ENCODE assay signal across 16 cellular contexts in the genomic region with DNA sequence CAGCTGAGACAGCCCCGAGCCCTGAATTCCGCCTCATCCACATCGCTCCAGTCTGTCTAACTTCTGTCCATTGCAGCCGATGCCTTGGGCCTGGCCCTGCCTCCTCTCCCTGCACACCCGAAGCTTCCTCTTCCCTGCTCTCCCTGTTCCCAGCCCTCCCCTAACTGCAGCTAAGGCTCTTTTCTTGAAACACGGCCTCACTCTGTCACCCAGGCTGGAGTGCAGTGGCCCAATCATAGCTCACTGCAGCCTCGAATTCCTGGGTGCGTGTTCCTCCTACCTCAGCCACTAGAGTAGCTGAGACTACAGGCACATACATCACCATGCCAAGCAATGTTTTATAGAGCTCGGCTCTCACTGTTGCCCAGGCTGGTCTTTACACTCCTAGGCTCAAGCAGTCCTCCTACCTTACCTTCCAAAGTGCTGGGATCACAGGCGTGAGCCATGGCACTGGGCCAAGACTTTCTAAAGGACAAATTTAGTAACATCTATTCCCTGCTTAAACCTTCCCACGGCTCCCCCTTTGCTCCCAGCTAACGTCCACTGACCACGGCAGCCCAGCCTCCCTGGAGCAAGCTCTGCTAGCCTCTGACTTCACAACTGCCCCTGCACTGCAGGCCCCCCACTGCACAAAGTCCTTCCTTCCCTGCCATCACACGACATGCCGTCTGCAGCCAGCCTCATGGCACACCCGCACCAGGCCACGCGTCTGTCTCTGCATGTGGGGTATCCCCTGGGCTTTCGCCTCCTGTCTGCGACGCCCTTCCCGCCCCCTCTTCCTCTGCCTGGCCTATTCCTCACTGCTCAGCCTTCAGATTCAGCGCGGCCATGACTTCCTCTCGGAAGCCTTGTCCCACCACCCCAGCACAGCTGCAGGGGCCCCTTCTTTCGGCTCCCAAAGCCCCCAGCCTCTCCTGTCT. TPM values are rescaled to one million over a fixed set of nuclear protein-coding genes. Genes with fewer than 3 reads are reported as not detected.
A peak's percentile ranks its signal among the peaks of the same experiment; 100 is the strongest.
DNase-seq lines count a peak whose midpoint lies in the region; ATAC-seq and TF ChIP-seq lines count a peak whose summit lies in the region.
"Had no signal": no experiment of that assay in that cellular context is flagged by ENCODE, and none has a peak within 500 bp of the region (broad histone marks: within the 10 kb centered on the region; RNA-seq: fewer than 3 reads in every experiment).

No MANE protein-coding gene starts in this region.

- POLR2A ChIA-PET in OCI-LY7 (lab: Charles Lee) = no interaction called here

- intact Hi-C loops in heart right ventricle (cut with DNase I) (no loop called here), posterior vena cava (cut with DNase I) (loop anchor here in 1 of 2 donors (10.0 kb wide), 1 partner anchor 173 kb away; no protein-coding TSS in a partner anchor), OCI-LY7 (cut with micrococcal nuclease; ENCODE audit: unreplicated experiment) (no loop called here)
- intact Hi-C loops in activated T-helper 2 cell treated with anti-CD3 and anti-CD28 coated beads, Interferon-gamma antibody, Interleukin-2, Interleukin-4, amounts not matched to agents 10 μg/mL and 5 μg/mL and 100 μg/mL, durations not matched to agents 14 hours and 24 hours and 36 hours (cut with micrococcal nuclease) = no loop called here

- H3K4me1 ChIP-seq in RWPE2 (ENCODE audit: insufficient read depth, poor library complexity, severe bottlenecking) = no peaks in the 10 kb centered on the region
- H3K4me1 ChIP-seq in heart right ventricle = peaks cover 10 to 20% (median 18%) of the 10 kb centered on the region in 9 donors
- H3K4me1 ChIP-seq in OCI-LY7 (ENCODE audit: insufficient read depth, low read length, poor library complexity, severe bottlenecking) = peaks cover under 1% of the 10 kb centered on the region

- ATAC-seq in RWPE2 (ENCODE audit: low read depth) (0 out of 3 replicates have a peak, but pooled peaks have one; percentile 18), heart right ventricle (peak in 7 of 8 donors; percentile 38 to 70 (median 49)), GM21423 (IDR thresholded peaks at IDR 0.05; ENCODE audit: unreplicated experiment) (no peak)
- ATAC-seq: stimulated activated naive B cell treated with anti-CD40 and anti-IgM and Interleukin-4, amounts not matched to agents 10 μg/mL and 1 μg/mL and 100 μg/mL, for 72 hours had no signal

- H3K27ac ChIP-seq in RWPE2 (ENCODE audit: poor library complexity, severe bottlenecking) (no peak overlapping the region), heart right ventricle (peak overlapping the region in 3 of 10 donors; percentile 24 to 33 (median 28)), OCI-LY7 (ENCODE audit: low read depth, low read length, poor library complexity, severe bottlenecking) (no peak overlapping the region)

- 34 to 38% methylated on average over 26 of the region's 26 CpGs for WGBS in heart right ventricle, 2 donors

- no peak for TF ChIP-seq CTCF in RWPE2 (IDR thresholded peaks at IDR 0.05; ENCODE audit: poor library complexity, severe bottlenecking)
- TF ChIP-seq CTCF in heart right ventricle (IDR thresholded peaks at IDR 0.05) = no peak
- TF ChIP-seq CTCF in OCI-LY7 (conservative IDR thresholded peaks at IDR 0.05; ENCODE audit: low read length) = no peak

- H3K27me3 ChIP-seq in RWPE2 (ENCODE audit: insufficient read depth, poor library complexity, severe bottlenecking) (no peaks in the 10 kb centered on the region), heart right ventricle (peaks cover 0 to 16% (median 0%) of the 10 kb centered on the region in 7 donors)

- peak; percentile 35 for DNase-seq in EH (ENCODE audit: low read depth)
- no peak for DNase-seq in RWPE2 (ENCODE audit: low spot score)
- DNase-seq in heart right ventricle = no peak
- peak; percentile 61 for DNase-seq in posterior vena cava (ENCODE audit: low spot score)
- DNase-seq in activated T-helper 2 cell treated with anti-CD3 and anti-CD28 coated beads, Interferon-gamma antibody, Interleukin-2, Interleukin-4, amounts not matched to agents 10 μg/mL and 5 μg/mL and 100 μg/mL, durations not matched to agents 14 hours and 24 hours and 36 hours (ENCODE audit: low spot score) = no peak
- DNase-seq in OCI-LY7 (ENCODE audit: low spot score) = no peak
- DNase-seq in activated CD4-positive, alpha-beta T cell treated with anti-CD3 and anti-CD28 coated beads for 4 hours = no peak
- DNase-seq: activated effector memory CD4-positive, alpha-beta T cell treated with anti-CD3 and anti-CD28 coated beads, Interleukin-2, amount 50 U/mL, for 16 hours; mammary epithelial cell; NCI-H2029 treated with DMSO at 0.1 percent for 48 hours; OCI-M1; stimulated activated naive B cell treated with anti-CD40 and anti-IgM and Interleukin-4, amounts not matched to agents 10 μg/mL and 1 μg/mL and 100 μg/mL, for 72 hours had no signal

- no peak overlapping the region for H2AFZ ChIP-seq in OCI-LY7 (ENCODE audit: low read length)

- no peaks in the 10 kb centered on the region for H3K9me3 Mint-ChIP-seq in activated T-helper 2 cell treated with anti-CD3 and anti-CD28 coated beads, Interferon-gamma antibody, Interleukin-2, Interleukin-4, amounts not matched to agents 10 μg/mL and 5 μg/mL and 100 μg/mL, durations not matched to agents 14 hours and 24 hours and 36 hours
- H3K9me3 Mint-ChIP-seq: stimulated activated naive B cell treated with anti-CD40 and anti-IgM and Interleukin-4, amounts not matched to agents 10 μg/mL and 1 μg/mL and 100 μg/mL, for 72 hours; T-helper 1 cell treated with Interleukin-12 subunit alpha and Interleukin-12 subunit beta and Interleukin-4 antibody, amounts not matched to agents 30 μg/mL and 1 μg/mL, for 36 hours had no signal

- no peak overlapping the region for H3K4me3 Mint-ChIP-seq in activated T-helper 2 cell treated with anti-CD3 and anti-CD28 coated beads, Interferon-gamma antibody, Interleukin-2, Interleukin-4, amounts not matched to agents 10 μg/mL and 5 μg/mL and 100 μg/mL, durations not matched to agents 14 hours and 24 hours and 36 hours (ENCODE audit: low read depth)
- H3K4me3 Mint-ChIP-seq: stimulated activated naive B cell treated with anti-CD40 and anti-IgM and Interleukin-4, amounts not matched to agents 10 μg/mL and 1 μg/mL and 100 μg/mL, for 72 hours; T-helper 1 cell treated with Interleukin-12 subunit alpha and Interleukin-12 subunit beta and Interleukin-4 antibody, amounts not matched to agents 30 μg/mL and 1 μg/mL, for 36 hours had no signal

- CTCF ChIA-PET in OCI-LY7 (lab: Charles Lee; ENCODE audit: unreplicated experiment) = no interaction called here

- no peak overlapping the region for H3K27ac Mint-ChIP-seq in activated T-helper 2 cell treated with anti-CD3 and anti-CD28 coated beads, Interferon-gamma antibody, Interleukin-2, Interleukin-4, amounts not matched to agents 10 μg/mL and 5 μg/mL and 100 μg/mL, durations not matched to agents 14 hours and 24 hours and 36 hours
- H3K27ac Mint-ChIP-seq: progenitor cell of endocrine pancreas; stimulated activated naive B cell treated with anti-CD40 and anti-IgM and Interleukin-4, amounts not matched to agents 10 μg/mL and 1 μg/mL and 100 μg/mL, for 72 hours; T-helper 1 cell treated with Interleukin-12 subunit alpha and Interleukin-12 subunit beta and Interleukin-4 antibody, amounts not matched to agents 30 μg/mL and 1 μg/mL, for 36 hours had no signal

- no peaks in the 10 kb centered on the region for H3K36me3 ChIP-seq in RWPE2 (ENCODE audit: low read depth)
- H3K36me3 ChIP-seq in heart right ventricle = no peaks in the 10 kb centered on the region
- H3K36me3 ChIP-seq in OCI-LY7 (ENCODE audit: insufficient read depth, low read length) = no peaks in the 10 kb centered on the region

- H3K4me2 ChIP-seq in OCI-LY7 (ENCODE audit: low read length) = no peak overlapping the region

- H3K9me3 ChIP-seq in RWPE2 (ENCODE audit: severe bottlenecking) (peaks cover 2% of the 10 kb centered on the region), heart right ventricle (no peaks in the 10 kb centered on the region), OCI-LY7 (ENCODE audit: low read length) (no peaks in the 10 kb centered on the region)

- H3K79me2 ChIP-seq in OCI-LY7 (ENCODE audit: insufficient read depth, low read depth, low read length) = no peaks in the 10 kb centered on the region

- H3K4me3 ChIP-seq in RWPE2 (ENCODE audit: severe bottlenecking) (no peak overlapping the region), heart right ventricle (no peak overlapping the region), OCI-LY7 (ENCODE audit: low read depth, low read length, poor library complexity, severe bottlenecking) (no peak overlapping the region)

- H3K9me2 ChIP-seq in OCI-LY7 (ENCODE audit: insufficient read depth, low read length) = no peaks in the 10 kb centered on the region

- no peaks in the 10 kb centered on the region for H3K36me3 Mint-ChIP-seq in activated T-helper 2 cell treated with anti-CD3 and anti-CD28 coated beads, Interferon-gamma antibody, Interleukin-2, Interleukin-4, amounts not matched to agents 10 μg/mL and 5 μg/mL and 100 μg/mL, durations not matched to agents 14 hours and 24 hours and 36 hours (ENCODE audit: low read depth)
- H3K36me3 Mint-ChIP-seq: stimulated activated naive B cell treated with anti-CD40 and anti-IgM and Interleukin-4, amounts not matched to agents 10 μg/mL and 1 μg/mL and 100 μg/mL, for 72 hours had no signal

- H3K4me1 Mint-ChIP-seq in activated T-helper 2 cell treated with anti-CD3 and anti-CD28 coated beads, Interferon-gamma antibody, Interleukin-2, Interleukin-4, amounts not matched to agents 10 μg/mL and 5 μg/mL and 100 μg/mL, durations not matched to agents 14 hours and 24 hours and 36 hours (ENCODE audit: low read depth) = no peaks in the 10 kb centered on the region

- BruUV-seq in OCI-LY7 (replicated peaks; lab: Mats Ljungman, UMichigan) = no TSS peak

- H3K27me3 Mint-ChIP-seq in activated T-helper 2 cell treated with anti-CD3 and anti-CD28 coated beads, Interferon-gamma antibody, Interleukin-2, Interleukin-4, amounts not matched to agents 10 μg/mL and 5 μg/mL and 100 μg/mL, durations not matched to agents 14 hours and 24 hours and 36 hours (ENCODE audit: low read depth) = no peaks in the 10 kb centered on the region

- H4K20me1 ChIP-seq in OCI-LY7 (ENCODE audit: insufficient read depth, low read length) = no peaks in the 10 kb centered on the region

RNA-seq across cellular contexts. Expression of a gene that starts 28.6 kb away (rescaled TPM):
- total RNA-seq in heart right ventricle (1 to 10 TPM in 2 of 10 donors, under 1 TPM in 7, not detected in 1; 0.11 to 5.4 (median 0.30) TPM), posterior vena cava (under 1 TPM in 1 of 2 donors, not detected in 1; 0.29 TPM), OCI-LY7 (2022) (2.0 and 2.2 TPM in 2 replicates)
- under 1 TPM; 0.07 to 0.67 TPM for polyA plus RNA-seq in heart right ventricle
- not detected in 2 replicates for total RNA-seq in activated T-helper 2 cell treated with anti-CD3 and anti-CD28 coated beads, Interferon-gamma antibody, Interleukin-2, Interleukin-4, amounts not matched to agents 10 μg/mL and 5 μg/mL and 100 μg/mL, durations not matched to agents 14 hours and 24 hours and 36 hours
- 0.19 TPM in 1 of 2 replicates, not detected in the other for total RNA-seq in OCI-LY7 (2014; rRNA removed; shearing (Covaris generic))
- total RNA-seq: bronchial epithelial cell, mammary epithelial cell had no signal

RNA-seq across cellular contexts. Expression of a gene that starts 58.7 kb away (rescaled TPM):
- total RNA-seq in heart right ventricle = 10 to 100 TPM in 8 of 10 donors, 1 to 10 TPM in 2; 9.6 to 93.2 (median 14.8) TPM
- 10 to 100 TPM; 15.3 to 25.2 TPM for polyA plus RNA-seq in heart right ventricle
- 10 to 100 TPM; 27.3 to 31.2 TPM for total RNA-seq in posterior vena cava
- 0.27 and 0.55 TPM in 2 replicates for total RNA-seq in activated T-helper 2 cell treated with anti-CD3 and anti-CD28 coated beads, Interferon-gamma antibody, Interleukin-2, Interleukin-4, amounts not matched to agents 10 μg/mL and 5 μg/mL and 100 μg/mL, durations not matched to agents 14 hours and 24 hours and 36 hours
- total RNA-seq in OCI-LY7 (2014; rRNA removed; shearing (Covaris generic)) = not detected in 2 replicates
- total RNA-seq in OCI-LY7 (2022) = not detected in 2 replicates

Comparison
In these comparisons a context has a peak if more than half of its experiments do, and no peak if none do; other contexts are left out.
1. DNase-seq: peak in EH (single experiment) and posterior vena cava (single experiment); none in RWPE2 (single experiment), heart right ventricle (0 of 2), activated T-helper 2 cell treated with anti-CD3 and anti-CD28 coated beads, Interferon-gamma antibody, Interleukin-2, Interleukin-4, amounts not matched to agents 10 μg/mL and 5 μg/mL and 100 μg/mL, durations not matched to agents 14 hours and 24 hours and 36 hours (single experiment), OCI-LY7 (single experiment) and activated CD4-positive, alpha-beta T cell treated with anti-CD3 and anti-CD28 coated beads for 4 hours (0 of 2).